12 cellular contexts compared by ENCODE assay signal in genomic region chr3:179942560-179943075, GRCh38.
A peak's percentile ranks its signal among the peaks of the same experiment; 100 is the strongest.
DNase-seq lines count a peak whose midpoint lies in the region; ATAC-seq, FAIRE-seq and TF ChIP-seq lines count a peak whose summit lies in the region.
"Had no signal": no experiment of that assay in that cellular context is flagged by ENCODE, and none has a peak within 500 bp of the region (broad histone marks: within the 10 kb centered on the region; RNA-seq: fewer than 3 reads in every experiment).

No MANE protein-coding gene starts in this region.

- H3K27me3 ChIP-seq in kidney epithelial cell (ENCODE audit: control insufficient read depth, insufficient read depth, low read length): no peaks in the 10 kb centered on the region

- no peaks in the 10 kb centered on the region for H3K36me3 ChIP-seq in kidney epithelial cell (ENCODE audit: control insufficient read depth, insufficient read depth, low read length)

- peaks cover 24% of the 10 kb centered on the region for H3K4me1 Mint-ChIP-seq in WTC11

- POLR2A ChIA-PET in WTC11 (lab: Charles Lee): no interaction called here

- H3K9me3 Mint-ChIP-seq in WTC11: peaks cover 5% of the 10 kb centered on the region
- H3K9me3 Mint-ChIP-seq: neural crest cell had no signal

- DNase-seq in D721Med (ENCODE audit: insufficient read length, low spot score): no peak
- DNase-seq in WTC11 (ENCODE audit: low spot score): no peak
- DNase-seq in kidney epithelial cell (ENCODE audit: low read depth): no peak
- no peak for DNase-seq in NCI-H187 (lab: John Stamatoyannopoulos, UW)
- no peak for DNase-seq in RPMI8226
- no peak for DNase-seq in NCI-H510A treated with DMSO at 0.1 percent for 48 hours (lab: John Stamatoyannopoulos, UW)
- no peak for DNase-seq in retina
- DNase-seq: activated naive CD4-positive, alpha-beta T cell; foreskin melanocyte; T-helper 9 cell had no signal

- no peaks in the 10 kb centered on the region; the same call in 1 of the 2 replicates for H3K36me3 Mint-ChIP-seq in WTC11

- H3K27me3 Mint-ChIP-seq in WTC11 (ENCODE audit: low read depth): peaks cover 4% of the 10 kb centered on the region; the same call in 1 of the 2 replicates

- CTCF ChIA-PET in WTC11 (lab: Charles Lee): interaction anchor here (2.0 kb wide), 1 partner anchor 14 kb away, joined by 7 read pairs; no protein-coding TSS in a partner anchor

- H3K4me3 Mint-ChIP-seq in WTC11: peak overlapping the region; percentile 62
- H3K4me3 Mint-ChIP-seq: neural crest cell had no signal

- no peak for TF ChIP-seq CTCF in D721Med (IDR thresholded peaks at IDR 0.05; ENCODE audit: insufficient read depth, missing control alignments)
- no peak for TF ChIP-seq CTCF in WTC11 (IDR thresholded peaks at IDR 0.05)
- no peak for TF ChIP-seq CTCF in kidney epithelial cell (IDR thresholded peaks at IDR 0.05; ENCODE audit: insufficient read depth, low read length, poor library complexity, severe bottlenecking)

- ATAC-seq in GM21786 (IDR thresholded peaks at IDR 0.05; ENCODE audit: unreplicated experiment) (peak; percentile 20), WTC11 (peak; percentile 25)

- no peak overlapping the region for H3K27ac Mint-ChIP-seq in WTC11

- H3K4me3 ChIP-seq in kidney epithelial cell (ENCODE audit: low read depth, low read length): peak overlapping the region; percentile 27

- FAIRE-seq in D721Med (lab: Jason Lieb, UNC): peak; percentile 21

TF ChIP-seq in WTC11, 78 proteins besides CTCF, POLR2A, EP300 and RAD21:
- TF ChIP-seq SOX15 (CRISPR knock-in tag; IDR thresholded peaks at IDR 0.05) (no peak), ZBTB21 (CRISPR knock-in tag; IDR thresholded peaks at IDR 0.05; ENCODE audit: borderline replicate concordance) (no peak), ZNF263 (CRISPR knock-in tag; IDR thresholded peaks at IDR 0.05; ENCODE audit: low read depth) (no peak), ZBTB43 (CRISPR knock-in tag; IDR thresholded peaks at IDR 0.05) (no peak), IRF1 (CRISPR knock-in tag; IDR thresholded peaks at IDR 0.05) (no peak), ERG (CRISPR knock-in tag; IDR thresholded peaks at IDR 0.05) (no peak), ZNF416 (CRISPR knock-in tag; IDR thresholded peaks at IDR 0.05) (no peak), MXD4 (CRISPR knock-in tag; IDR thresholded peaks at IDR 0.05; ENCODE audit: borderline replicate concordance) (no peak), NFE2L1 (CRISPR knock-in tag; IDR thresholded peaks at IDR 0.05) (no peak), ZNF317 (CRISPR knock-in tag; IDR thresholded peaks at IDR 0.05; ENCODE audit: borderline replicate concordance, low read depth) (no peak), ATF1 (CRISPR knock-in tag; IDR thresholded peaks at IDR 0.05) (no peak), SMAD3 (CRISPR knock-in tag; IDR thresholded peaks at IDR 0.05; ENCODE audit: borderline replicate concordance) (no peak), E2F5 (CRISPR knock-in tag; IDR thresholded peaks at IDR 0.05) (no peak), HMGA2 (CRISPR knock-in tag; IDR thresholded peaks at IDR 0.05) (no peak), RELA (CRISPR knock-in tag; IDR thresholded peaks at IDR 0.05; ENCODE audit: borderline replicate concordance) (no peak), ESRRA (CRISPR knock-in tag; IDR thresholded peaks at IDR 0.05; ENCODE audit: borderline replicate concordance) (no peak)
TF ChIP-seq in WTC11: peak in this region for 0.
